8 cellular contexts compared by ENCODE assay signal in genomic region chr21:38669186-38669585, GRCh38.
A peak's percentile ranks its signal among the peaks of the same experiment; 100 is the strongest.
DNase-seq lines count a peak whose midpoint lies in the region; ATAC-seq, FAIRE-seq and TF ChIP-seq lines count a peak whose summit lies in the region.

No MANE protein-coding gene starts in this region.

- peaks cover 3% of the 10 kb centered on the region; the same call in 1 of the 2 replicates for H3K27me3 ChIP-seq in MM.1S (replicated peaks; ENCODE audit: insufficient read depth, low read length)

- no peak overlapping the region for H3K9ac ChIP-seq in MM.1S (ENCODE audit: low read length)

- no peak overlapping the region for H2AFZ ChIP-seq in MM.1S (ENCODE audit: low read length)

- no peaks in the 10 kb centered on the region for H3K9me2 ChIP-seq in MM.1S (replicated peaks; ENCODE audit: insufficient read depth, low read length)

- TF ChIP-seq CTCF in MM.1S (IDR thresholded peaks at IDR 0.05; ENCODE audit: low read length): peak; percentile 44

- DNase-seq in ELR (ENCODE audit: low read depth) (peak; percentile 55), MM.1S (peak; percentile 44), amniotic epithelial cell (ENCODE audit: low read depth) (peak; percentile 39), mucosa of gallbladder (ENCODE audit: low spot score) (peak; percentile 21), GM12891 (ENCODE audit: insufficient read length, low spot score) (no peak), left ventricle myocardium superior (no peak), H54 (ENCODE audit: insufficient read length, low spot score) (no peak), mesenteric fat pad (ENCODE audit: low spot score) (no peak)

- H3K27ac ChIP-seq in MM.1S (ENCODE audit: low read length): no peak overlapping the region

- no peaks in the 10 kb centered on the region for H3K4me1 ChIP-seq in MM.1S (ENCODE audit: low read length)

- H4K20me1 ChIP-seq in MM.1S (ENCODE audit: insufficient read depth, low read length): no peaks in the 10 kb centered on the region

- FAIRE-seq in GM12891 (lab: Jason Lieb, UNC) (no peak), H54 (lab: Jason Lieb, UNC) (no peak)

- H3K36me3 ChIP-seq in MM.1S (replicated peaks; ENCODE audit: insufficient read depth, low read length): no peaks in the 10 kb centered on the region

- no peak overlapping the region for H3K4me2 ChIP-seq in MM.1S (ENCODE audit: low read depth, low read length)

- H3K9me3 ChIP-seq in MM.1S (replicated peaks; ENCODE audit: insufficient read depth, low read length): no peaks in the 10 kb centered on the region

- no peak overlapping the region for H3K4me3 ChIP-seq in MM.1S (ENCODE audit: low read length)

- TF ChIP-seq POLR2A in GM12891 (IDR thresholded peaks at IDR 0.05; ENCODE audit: low read depth, low read length): no peak
- no peak for TF ChIP-seq POLR2A in H54 (IDR thresholded peaks at IDR 0.05; ENCODE audit: low read depth, low read length)

- H3F3A ChIP-seq in MM.1S (ENCODE audit: insufficient read depth, low read length): no peaks in the 10 kb centered on the region

- no peak for ATAC-seq in left ventricle myocardium superior

- H3K79me2 ChIP-seq in MM.1S (ENCODE audit: low read length): no peaks in the 10 kb centered on the region

- intact Hi-C loops in left ventricle myocardium superior (cut with micrococcal nuclease): no loop called here

TF ChIP-seq in GM12891, 5 proteins besides CTCF, POLR2A, EP300 and RAD21:
- TF ChIP-seq POU2F2 (IDR thresholded peaks at IDR 0.05; ENCODE audit: low read depth, low read length) (no peak), PAX5 (IDR thresholded peaks at IDR 0.05; ENCODE audit: insufficient read depth, low read length, severe bottlenecking) (no peak), POLR2AphosphoS5 (IDR thresholded peaks at IDR 0.05; ENCODE audit: low read depth, low read length) (no peak), SPI1 (IDR thresholded peaks at IDR 0.05; ENCODE audit: low read depth, low read length) (no peak), TAF1 (IDR thresholded peaks at IDR 0.05; ENCODE audit: low read depth, low read length) (no peak)
TF ChIP-seq in GM12891: peak in this region for 0.

Comparison
In these comparisons a context has a peak if more than half of its experiments do, and no peak if none do; other contexts are left out.
1. DNase-seq: peak in ELR (single experiment), MM.1S (single experiment), amniotic epithelial cell (single experiment) and mucosa of gallbladder (single experiment); none in GM12891 (single experiment), left ventricle myocardium superior (single experiment), H54 (single experiment) and mesenteric fat pad (single experiment).